Comparison of ENCODE assay signal across 1 cellular context in genomic region chr1:151254217-151255213, GRCh38.
TF ChIP-seq lines count a peak whose summit lies in the region.

TSS of gene PSMD4 (plus strand) at chr1:151254734. CDS start at chr1:151254783, 49 bp downstream.

TF ChIP-seq in K562, 482 proteins besides CTCF, POLR2A, EP300 and RAD21 (continued from another document and continues in another):
- TF ChIP-seq, protein P1, sequence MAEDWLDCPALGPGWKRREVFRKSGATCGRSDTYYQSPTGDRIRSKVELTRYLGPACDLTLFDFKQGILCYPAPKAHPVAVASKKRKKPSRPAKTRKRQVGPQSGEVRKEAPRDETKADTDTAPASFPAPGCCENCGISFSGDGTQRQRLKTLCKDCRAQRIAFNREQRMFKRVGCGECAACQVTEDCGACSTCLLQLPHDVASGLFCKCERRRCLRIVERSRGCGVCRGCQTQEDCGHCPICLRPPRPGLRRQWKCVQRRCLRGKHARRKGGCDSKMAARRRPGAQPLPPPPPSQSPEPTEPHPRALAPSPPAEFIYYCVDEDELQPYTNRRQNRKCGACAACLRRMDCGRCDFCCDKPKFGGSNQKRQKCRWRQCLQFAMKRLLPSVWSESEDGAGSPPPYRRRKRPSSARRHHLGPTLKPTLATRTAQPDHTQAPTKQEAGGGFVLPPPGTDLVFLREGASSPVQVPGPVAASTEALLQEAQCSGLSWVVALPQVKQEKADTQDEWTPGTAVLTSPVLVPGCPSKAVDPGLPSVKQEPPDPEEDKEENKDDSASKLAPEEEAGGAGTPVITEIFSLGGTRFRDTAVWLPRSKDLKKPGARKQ (CRISPR knock-in tag; IDR thresholded peaks at IDR 0.05), result peak; percentile 99
- no peak for TF ChIP-seq ZKSCAN8 (CRISPR knock-in tag; IDR thresholded peaks at IDR 0.05)
- TF ChIP-seq, protein P2, sequence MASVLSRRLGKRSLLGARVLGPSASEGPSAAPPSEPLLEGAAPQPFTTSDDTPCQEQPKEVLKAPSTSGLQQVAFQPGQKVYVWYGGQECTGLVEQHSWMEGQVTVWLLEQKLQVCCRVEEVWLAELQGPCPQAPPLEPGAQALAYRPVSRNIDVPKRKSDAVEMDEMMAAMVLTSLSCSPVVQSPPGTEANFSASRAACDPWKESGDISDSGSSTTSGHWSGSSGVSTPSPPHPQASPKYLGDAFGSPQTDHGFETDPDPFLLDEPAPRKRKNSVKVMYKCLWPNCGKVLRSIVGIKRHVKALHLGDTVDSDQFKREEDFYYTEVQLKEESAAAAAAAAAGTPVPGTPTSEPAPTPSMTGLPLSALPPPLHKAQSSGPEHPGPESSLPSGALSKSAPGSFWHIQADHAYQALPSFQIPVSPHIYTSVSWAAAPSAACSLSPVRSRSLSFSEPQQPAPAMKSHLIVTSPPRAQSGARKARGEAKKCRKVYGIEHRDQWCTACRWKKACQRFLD (CRISPR knock-in tag; IDR thresholded peaks at IDR 0.05), result peak; percentile 27; the same call in 1 of the 2 replicates
- peak; percentile 95 for TF ChIP-seq C11orf30 (IDR thresholded peaks at IDR 0.05; ENCODE audit: low read depth)
- TF ChIP-seq, protein P3, sequence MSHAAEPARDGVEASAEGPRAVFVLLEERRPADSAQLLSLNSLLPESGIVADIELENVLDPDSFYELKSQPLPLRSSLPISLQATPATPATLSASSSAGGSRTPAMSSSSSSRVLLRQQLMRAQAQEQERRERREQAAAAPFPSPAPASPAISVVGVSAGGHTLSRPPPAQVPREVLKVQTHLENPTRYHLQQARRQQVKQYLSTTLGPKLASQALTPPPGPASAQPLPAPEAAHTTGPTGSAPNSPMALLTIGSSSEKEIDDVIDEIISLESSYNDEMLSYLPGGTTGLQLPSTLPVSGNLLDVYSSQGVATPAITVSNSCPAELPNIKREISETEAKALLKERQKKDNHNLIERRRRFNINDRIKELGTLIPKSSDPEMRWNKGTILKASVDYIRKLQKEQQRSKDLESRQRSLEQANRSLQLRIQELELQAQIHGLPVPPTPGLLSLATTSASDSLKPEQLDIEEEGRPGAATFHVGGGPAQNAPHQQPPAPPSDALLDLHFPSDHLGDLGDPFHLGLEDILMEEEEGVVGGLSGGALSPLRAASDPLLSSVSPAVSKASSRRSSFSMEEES (CRISPR knock-in tag; IDR thresholded peaks at IDR 0.05), result no peak; the same call in 1 of the 2 replicates
- no peak for TF ChIP-seq ZNF23 (CRISPR knock-in tag; IDR thresholded peaks at IDR 0.05)
- no peak for TF ChIP-seq ZNF274 (IDR thresholded peaks at IDR 0.05; ENCODE audit: borderline replicate concordance, low read depth, low read length)
- TF ChIP-seq HDAC1 (IDR thresholded peaks at IDR 0.05), result peak in 1 of 2 experiments; percentile 67; a peak in 1 of 4 replicates
- no peak for TF ChIP-seq TGIF2 (CRISPR knock-in tag; IDR thresholded peaks at IDR 0.05)
- no peak for TF ChIP-seq CGGBP1 (CRISPR knock-in tag; IDR thresholded peaks at IDR 0.05)
- TF ChIP-seq SMARCB1 (IDR thresholded peaks at IDR 0.05; ENCODE audit: insufficient read length, low read depth), result no peak
- TF ChIP-seq NFRKB (IDR thresholded peaks at IDR 0.05; ENCODE audit: low read depth), result peak; percentile 94
- peak; percentile 96 for TF ChIP-seq ASH1L (IDR thresholded peaks at IDR 0.05; ENCODE audit: borderline replicate concordance, low read depth, partially characterized antibody)
- TF ChIP-seq NR2C2 (CRISPR knock-in tag; IDR thresholded peaks at IDR 0.05), result no peak; the same call in 1 of the 2 replicates
- TF ChIP-seq NR2C2 (tag; IDR thresholded peaks at IDR 0.05), result peak; percentile 74
- no peak for TF ChIP-seq ZNF232 (CRISPR knock-in tag; IDR thresholded peaks at IDR 0.05)
- peak; percentile 97 for TF ChIP-seq POLR2B (IDR thresholded peaks at IDR 0.05; ENCODE audit: low read depth, partially characterized antibody)
- no peak for TF ChIP-seq CEBPB (tag; IDR thresholded peaks at IDR 0.05)
- TF ChIP-seq, protein P4, sequence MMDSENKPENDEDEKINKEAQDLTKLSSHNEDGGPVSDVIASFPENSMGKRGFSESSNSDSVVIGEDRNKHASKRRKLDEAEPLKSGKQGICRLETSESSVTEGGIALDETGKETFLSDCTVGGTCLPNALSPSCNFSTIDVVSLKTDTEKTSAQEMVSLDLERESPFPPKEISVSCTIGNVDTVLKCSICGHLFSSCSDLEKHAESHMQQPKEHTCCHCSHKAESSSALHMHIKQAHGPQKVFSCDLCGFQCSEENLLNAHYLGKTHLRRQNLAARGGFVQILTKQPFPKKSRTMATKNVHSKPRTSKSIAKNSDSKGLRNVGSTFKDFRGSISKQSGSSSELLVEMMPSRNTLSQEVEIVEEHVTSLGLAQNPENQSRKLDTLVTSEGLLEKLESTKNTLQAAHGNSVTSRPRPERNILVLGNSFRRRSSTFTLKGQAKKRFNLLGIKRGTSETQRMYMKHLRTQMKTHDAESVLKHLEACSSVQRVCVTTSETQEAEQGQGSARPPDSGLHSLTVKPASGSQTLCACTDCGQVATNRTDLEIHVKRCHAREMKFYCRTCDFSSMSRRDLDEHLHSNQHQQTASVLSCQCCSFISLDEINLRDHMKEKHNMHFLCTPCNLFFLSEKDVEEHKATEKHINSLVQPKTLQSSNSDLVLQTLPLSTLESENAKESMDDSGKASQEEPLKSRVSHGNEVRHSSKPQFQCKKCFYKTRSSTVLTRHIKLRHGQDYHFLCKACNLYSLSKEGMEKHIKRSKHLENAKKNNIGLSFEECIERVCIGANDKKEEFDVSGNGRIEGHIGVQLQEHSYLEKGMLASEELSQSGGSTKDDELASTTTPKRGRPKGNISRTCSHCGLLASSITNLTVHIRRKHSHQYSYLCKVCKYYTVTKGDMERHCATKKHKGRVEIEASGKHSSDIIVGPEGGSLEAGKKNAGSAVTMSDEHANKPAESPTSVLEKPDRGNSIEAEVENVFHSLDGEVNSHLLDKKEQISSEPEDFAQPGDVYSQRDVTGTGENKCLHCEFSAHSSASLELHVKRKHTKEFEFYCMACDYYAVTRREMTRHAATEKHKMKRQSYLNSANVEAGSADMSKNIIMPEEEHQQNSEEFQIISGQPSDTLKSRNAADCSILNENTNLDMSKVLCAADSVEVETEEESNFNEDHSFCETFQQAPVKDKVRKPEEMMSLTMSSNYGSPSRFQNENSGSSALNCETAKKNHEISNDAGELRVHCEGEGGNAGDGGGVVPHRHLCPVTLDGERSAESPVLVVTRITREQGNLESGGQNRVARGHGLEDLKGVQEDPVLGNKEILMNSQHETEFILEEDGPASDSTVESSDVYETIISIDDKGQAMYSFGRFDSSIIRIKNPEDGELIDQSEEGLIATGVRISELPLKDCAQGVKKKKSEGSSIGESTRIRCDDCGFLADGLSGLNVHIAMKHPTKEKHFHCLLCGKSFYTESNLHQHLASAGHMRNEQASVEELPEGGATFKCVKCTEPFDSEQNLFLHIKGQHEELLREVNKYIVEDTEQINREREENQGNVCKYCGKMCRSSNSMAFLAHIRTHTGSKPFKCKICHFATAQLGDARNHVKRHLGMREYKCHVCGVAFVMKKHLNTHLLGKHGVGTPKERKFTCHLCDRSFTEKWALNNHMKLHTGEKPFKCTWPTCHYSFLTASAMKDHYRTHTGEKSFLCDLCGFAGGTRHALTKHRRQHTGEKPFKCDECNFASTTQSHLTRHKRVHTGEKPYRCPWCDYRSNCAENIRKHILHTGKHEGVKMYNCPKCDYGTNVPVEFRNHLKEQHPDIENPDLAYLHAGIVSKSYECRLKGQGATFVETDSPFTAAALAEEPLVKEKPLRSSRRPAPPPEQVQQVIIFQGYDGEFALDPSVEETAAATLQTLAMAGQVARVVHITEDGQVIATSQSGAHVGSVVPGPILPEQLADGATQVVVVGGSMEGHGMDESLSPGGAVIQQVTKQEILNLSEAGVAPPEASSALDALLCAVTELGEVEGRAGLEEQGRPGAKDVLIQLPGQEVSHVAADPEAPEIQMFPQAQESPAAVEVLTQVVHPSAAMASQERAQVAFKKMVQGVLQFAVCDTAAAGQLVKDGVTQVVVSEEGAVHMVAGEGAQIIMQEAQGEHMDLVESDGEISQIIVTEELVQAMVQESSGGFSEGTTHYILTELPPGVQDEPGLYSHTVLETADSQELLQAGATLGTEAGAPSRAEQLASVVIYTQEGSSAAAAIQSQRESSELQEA (IDR thresholded peaks at IDR 0.05; ENCODE audit: low read depth), result no peak
- peak; percentile 50; the same call in 1 of the 2 replicates for TF ChIP-seq TRIM28 (IDR thresholded peaks at IDR 0.05)
- TF ChIP-seq ZFP1 (CRISPR knock-in tag; IDR thresholded peaks at IDR 0.05), result no peak
- no peak for TF ChIP-seq ZNF79 (CRISPR knock-in tag; IDR thresholded peaks at IDR 0.05; ENCODE audit: low read depth)
- peak; percentile 95 for TF ChIP-seq KDM5B (IDR thresholded peaks at IDR 0.05; ENCODE audit: insufficient replicate concordance, low read depth, low read length)
- no peak for TF ChIP-seq MIER1 (IDR thresholded peaks at IDR 0.05; ENCODE audit: low read depth)
- no peak for TF ChIP-seq FOXO4 (CRISPR knock-in tag; IDR thresholded peaks at IDR 0.05)
- TF ChIP-seq KDM1A (IDR thresholded peaks at IDR 0.05), result peak; percentile 48 to 71; a peak in 3 of 4 replicates
- no peak; the same call in 1 of the 2 replicates for TF ChIP-seq NBN (IDR thresholded peaks at IDR 0.05; ENCODE audit: low read depth)
- TF ChIP-seq TRIM24 (IDR thresholded peaks at IDR 0.05), result peak in 1 of 2 experiments; percentile 11; a peak in 1 of 4 replicates
- no peak for TF ChIP-seq ETV6 (IDR thresholded peaks at IDR 0.05; ENCODE audit: borderline replicate concordance in 1 of 2, low read depth in 2 of 2, low read length in 1 of 2)
- no peak for TF ChIP-seq ETV6 (CRISPR knock-in tag; IDR thresholded peaks at IDR 0.05; ENCODE audit: borderline replicate concordance)
- TF ChIP-seq, protein P5, sequence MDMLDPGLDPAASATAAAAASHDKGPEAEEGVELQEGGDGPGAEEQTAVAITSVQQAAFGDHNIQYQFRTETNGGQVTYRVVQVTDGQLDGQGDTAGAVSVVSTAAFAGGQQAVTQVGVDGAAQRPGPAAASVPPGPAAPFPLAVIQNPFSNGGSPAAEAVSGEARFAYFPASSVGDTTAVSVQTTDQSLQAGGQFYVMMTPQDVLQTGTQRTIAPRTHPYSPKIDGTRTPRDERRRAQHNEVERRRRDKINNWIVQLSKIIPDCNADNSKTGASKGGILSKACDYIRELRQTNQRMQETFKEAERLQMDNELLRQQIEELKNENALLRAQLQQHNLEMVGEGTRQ (CRISPR knock-in tag; IDR thresholded peaks at IDR 0.05), result no peak
- no peak for TF ChIP-seq PCBP2 (IDR thresholded peaks at IDR 0.05; ENCODE audit: low read depth, low read length, poor library complexity, severe bottlenecking)
- TF ChIP-seq, protein P6, sequence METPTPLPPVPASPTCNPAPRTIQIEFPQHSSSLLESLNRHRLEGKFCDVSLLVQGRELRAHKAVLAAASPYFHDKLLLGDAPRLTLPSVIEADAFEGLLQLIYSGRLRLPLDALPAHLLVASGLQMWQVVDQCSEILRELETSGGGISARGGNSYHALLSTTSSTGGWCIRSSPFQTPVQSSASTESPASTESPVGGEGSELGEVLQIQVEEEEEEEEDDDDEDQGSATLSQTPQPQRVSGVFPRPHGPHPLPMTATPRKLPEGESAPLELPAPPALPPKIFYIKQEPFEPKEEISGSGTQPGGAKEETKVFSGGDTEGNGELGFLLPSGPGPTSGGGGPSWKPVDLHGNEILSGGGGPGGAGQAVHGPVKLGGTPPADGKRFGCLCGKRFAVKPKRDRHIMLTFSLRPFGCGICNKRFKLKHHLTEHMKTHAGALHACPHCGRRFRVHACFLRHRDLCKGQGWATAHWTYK (CRISPR knock-in tag; IDR thresholded peaks at IDR 0.05), result no peak
- 0 out of 2 replicates have a peak, but pooled peaks have one; percentile 48 for TF ChIP-seq CC2D1A (IDR thresholded peaks at IDR 0.05)
- TF ChIP-seq, protein P7, sequence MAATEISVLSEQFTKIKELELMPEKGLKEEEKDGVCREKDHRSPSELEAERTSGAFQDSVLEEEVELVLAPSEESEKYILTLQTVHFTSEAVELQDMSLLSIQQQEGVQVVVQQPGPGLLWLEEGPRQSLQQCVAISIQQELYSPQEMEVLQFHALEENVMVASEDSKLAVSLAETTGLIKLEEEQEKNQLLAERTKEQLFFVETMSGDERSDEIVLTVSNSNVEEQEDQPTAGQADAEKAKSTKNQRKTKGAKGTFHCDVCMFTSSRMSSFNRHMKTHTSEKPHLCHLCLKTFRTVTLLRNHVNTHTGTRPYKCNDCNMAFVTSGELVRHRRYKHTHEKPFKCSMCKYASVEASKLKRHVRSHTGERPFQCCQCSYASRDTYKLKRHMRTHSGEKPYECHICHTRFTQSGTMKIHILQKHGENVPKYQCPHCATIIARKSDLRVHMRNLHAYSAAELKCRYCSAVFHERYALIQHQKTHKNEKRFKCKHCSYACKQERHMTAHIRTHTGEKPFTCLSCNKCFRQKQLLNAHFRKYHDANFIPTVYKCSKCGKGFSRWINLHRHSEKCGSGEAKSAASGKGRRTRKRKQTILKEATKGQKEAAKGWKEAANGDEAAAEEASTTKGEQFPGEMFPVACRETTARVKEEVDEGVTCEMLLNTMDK (IDR thresholded peaks at IDR 0.05; ENCODE audit: borderline replicate concordance, insufficient read depth, low read depth, low read length, poor library complexity, severe bottlenecking), result peak; percentile 30
- no peak for TF ChIP-seq NUFIP1 (IDR thresholded peaks at IDR 0.05; ENCODE audit: partially characterized antibody)
- peak; percentile 93 for TF ChIP-seq EP400 (IDR thresholded peaks at IDR 0.05)
- TF ChIP-seq NFYB (IDR thresholded peaks at IDR 0.05; ENCODE audit: extremely low read depth, insufficient read length), result peak; percentile 95
- TF ChIP-seq TCFL5 (CRISPR knock-in tag; conservative IDR thresholded peaks at IDR 0.05), result no peak
- no peak for TF ChIP-seq ZNF311 (CRISPR knock-in tag; IDR thresholded peaks at IDR 0.05)
- TF ChIP-seq MBD2 (IDR thresholded peaks at IDR 0.05; ENCODE audit: borderline replicate concordance, low read depth), result peak; percentile 99
- TF ChIP-seq, protein P8, sequence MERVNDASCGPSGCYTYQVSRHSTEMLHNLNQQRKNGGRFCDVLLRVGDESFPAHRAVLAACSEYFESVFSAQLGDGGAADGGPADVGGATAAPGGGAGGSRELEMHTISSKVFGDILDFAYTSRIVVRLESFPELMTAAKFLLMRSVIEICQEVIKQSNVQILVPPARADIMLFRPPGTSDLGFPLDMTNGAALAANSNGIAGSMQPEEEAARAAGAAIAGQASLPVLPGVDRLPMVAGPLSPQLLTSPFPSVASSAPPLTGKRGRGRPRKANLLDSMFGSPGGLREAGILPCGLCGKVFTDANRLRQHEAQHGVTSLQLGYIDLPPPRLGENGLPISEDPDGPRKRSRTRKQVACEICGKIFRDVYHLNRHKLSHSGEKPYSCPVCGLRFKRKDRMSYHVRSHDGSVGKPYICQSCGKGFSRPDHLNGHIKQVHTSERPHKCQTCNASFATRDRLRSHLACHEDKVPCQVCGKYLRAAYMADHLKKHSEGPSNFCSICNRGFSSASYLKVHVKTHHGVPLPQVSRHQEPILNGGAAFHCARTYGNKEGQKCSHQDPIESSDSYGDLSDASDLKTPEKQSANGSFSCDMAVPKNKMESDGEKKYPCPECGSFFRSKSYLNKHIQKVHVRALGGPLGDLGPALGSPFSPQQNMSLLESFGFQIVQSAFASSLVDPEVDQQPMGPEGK (CRISPR knock-in tag; IDR thresholded peaks at IDR 0.05; ENCODE audit: borderline replicate concordance), result no peak
